ENCODE assay signal across 4 cellular contexts in genomic region chr6:112200185-112200914, GRCh38. TPM values are rescaled to one million over a fixed set of nuclear protein-coding genes. Genes with fewer than 3 reads are reported as not detected.
"Had no signal": no experiment of that assay in that cellular context is flagged by ENCODE, and none has a peak within 500 bp of the region (broad histone marks: within the 10 kb centered on the region; RNA-seq: fewer than 3 reads in every experiment).

No MANE protein-coding gene starts in this region.

RNA-seq across cellular contexts. Expression of gene LAMA4, which starts 54.0 kb away (rescaled TPM):
- total RNA-seq: naive thymus-derived CD4-positive, alpha-beta T cell; naive thymus-derived CD8-positive, alpha-beta T cell; natural killer cell; natural killer cell treated with Interleukin-12 subunit alpha and Interleukin-12 subunit beta and Interleukin-15 and Interleukin-18, amount 100 ng/mL, for 72 hours had no signal
